8 cellular contexts compared by ENCODE assay signal in the genomic region with DNA sequence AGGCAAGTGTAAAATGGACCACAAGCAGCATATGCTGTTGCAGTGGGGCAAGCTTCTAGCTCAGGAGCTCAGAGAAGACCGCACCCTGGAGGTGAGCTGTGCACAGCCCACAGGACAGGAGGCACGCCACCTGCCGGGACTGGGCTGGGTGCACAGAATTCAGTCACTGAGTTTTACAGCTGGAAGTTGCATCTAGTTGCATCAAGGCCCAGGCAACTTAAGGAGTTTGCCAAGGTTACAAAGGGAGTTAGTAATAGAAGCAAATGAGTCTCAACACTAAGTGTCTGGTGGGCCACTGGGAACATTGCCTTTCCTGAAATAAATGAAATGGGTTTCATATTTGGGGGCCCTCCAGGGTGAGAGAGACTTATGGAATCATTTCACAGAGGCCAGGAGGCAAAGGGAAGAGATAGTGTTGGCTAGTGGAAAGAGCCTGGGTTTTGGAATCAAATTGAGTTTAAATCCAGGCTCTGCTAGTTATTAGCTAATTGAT. TPM values are rescaled to one million over a fixed set of nuclear protein-coding genes. Genes with fewer than 3 reads are reported as not detected.
DNase-seq lines count a peak whose midpoint lies in the region; ATAC-seq and TF ChIP-seq lines count a peak whose summit lies in the region.

No MANE protein-coding gene starts in this region.

- peak overlapping the region in 1 of 5 donors; percentile 23 for H3K4me3 ChIP-seq in subcutaneous abdominal adipose tissue (ENCODE audit: low read depth in 1 of 5, low read length in 5 of 5)

- TF ChIP-seq CTCF in HFFc6 (IDR thresholded peaks at IDR 0.05), result peak; percentile 57; the same call in 1 of the 2 replicates

- CTCF ChIA-PET in activated CD8-positive, alpha-beta memory T cell treated with anti-CD3 and anti-CD28 coated beads, Interleukin-2, amount 10 ng/mL, durations not matched to agents 7 days and 5 days (lab: Charles Lee), result interaction anchor here (0.6 to 4.4 kb wide), 11 partner anchors 10 to 289 kb away, joined by 3 to 75 read pairs (median 3); a partner anchor contains a TSS

- ATAC-seq in activated CD8-positive, alpha-beta memory T cell treated with anti-CD3 and anti-CD28 coated beads, Interleukin-2, amount 10 ng/mL, durations not matched to agents 7 days and 5 days, result peak; percentile 78

- H3K4me1 ChIP-seq in subcutaneous abdominal adipose tissue (ENCODE audit: control insufficient read depth in 5 of 5, insufficient read depth in 5 of 5, low read length in 5 of 5), result peaks cover 0 to 31% (median 20%) of the 10 kb centered on the region in 5 donors

- in situ Hi-C loops in G401 (cut with HindIII; ENCODE audit: low sequenced_read_pairs), result no loop called here

- H3K27me3 Mint-ChIP-seq in activated CD8-positive, alpha-beta memory T cell treated with anti-CD3 and anti-CD28 coated beads, Interleukin-2, amount 10 ng/mL, durations not matched to agents 7 days and 5 days, result no peaks in the 10 kb centered on the region
- peaks cover 2% of the 10 kb centered on the region for H3K27me3 Mint-ChIP-seq in HFFc6 (ENCODE audit: insufficient read depth)

- no peaks in the 10 kb centered on the region for H3K27me3 ChIP-seq in subcutaneous abdominal adipose tissue (ENCODE audit: control insufficient read depth in 5 of 5, insufficient read depth in 4 of 5, low read length in 5 of 5)

- H3K4me1 Mint-ChIP-seq in activated CD8-positive, alpha-beta memory T cell treated with anti-CD3 and anti-CD28 coated beads, Interleukin-2, amount 10 ng/mL, durations not matched to agents 7 days and 5 days, result peaks cover 57% of the 10 kb centered on the region
- H3K4me1 Mint-ChIP-seq in HFFc6 (ENCODE audit: low read depth), result peaks cover 65% of the 10 kb centered on the region

- H3K27ac ChIP-seq in epithelial cell of prostate (peak overlapping the region; percentile 92), subcutaneous abdominal adipose tissue (ENCODE audit: low read depth, low read length) (peak overlapping the region; percentile 66)

- peak overlapping the region; percentile 12 for H3K4me3 Mint-ChIP-seq in activated CD8-positive, alpha-beta memory T cell treated with anti-CD3 and anti-CD28 coated beads, Interleukin-2, amount 10 ng/mL, durations not matched to agents 7 days and 5 days
- peak overlapping the region; percentile 66 for H3K4me3 Mint-ChIP-seq in HFFc6

- H3K9me3 Mint-ChIP-seq in activated CD8-positive, alpha-beta memory T cell treated with anti-CD3 and anti-CD28 coated beads, Interleukin-2, amount 10 ng/mL, durations not matched to agents 7 days and 5 days (ENCODE audit: low read depth), result no peaks in the 10 kb centered on the region
- no peaks in the 10 kb centered on the region for H3K9me3 Mint-ChIP-seq in HFFc6

- H3K36me3 ChIP-seq in subcutaneous abdominal adipose tissue (ENCODE audit: control insufficient read depth in 5 of 5, insufficient read depth in 5 of 5, low read length in 5 of 5), result peaks cover 0 to 5% (median 0%) of the 10 kb centered on the region in 5 donors

- H3K9me3 ChIP-seq in subcutaneous abdominal adipose tissue (ENCODE audit: control insufficient read depth in 5 of 5, low read length in 5 of 5), result no peaks in the 10 kb centered on the region

- peak; percentile 86 for DNase-seq in activated CD8-positive, alpha-beta memory T cell treated with anti-CD3 and anti-CD28 coated beads, Interleukin-2, amount 10 ng/mL, durations not matched to agents 7 days and 5 days
- DNase-seq in activated CD8-positive, alpha-beta memory T cell treated with anti-CD3 and anti-CD28 coated beads for 24 hours, result no peak
- DNase-seq in HFFc6 (peak; percentile 13), NOMO-1 (lab: John Stamatoyannopoulos, UW; ENCODE audit: unreplicated experiment in 2 of 2) (peak; percentile 27 to 58), epithelial cell of prostate (ENCODE audit: low read depth, low spot score) (no peak), NCI-H2107 treated with DMSO at 0.1 percent for 48 hours (lab: John Stamatoyannopoulos, UW; ENCODE audit: unreplicated experiment) (no peak), G401 (ENCODE audit: low spot score) (no peak)

- H3K27ac Mint-ChIP-seq in activated CD8-positive, alpha-beta memory T cell treated with anti-CD3 and anti-CD28 coated beads, Interleukin-2, amount 10 ng/mL, durations not matched to agents 7 days and 5 days, result peak overlapping the region; percentile 90
- peak overlapping the region; percentile 92 for H3K27ac Mint-ChIP-seq in HFFc6

- H3K36me3 Mint-ChIP-seq in activated CD8-positive, alpha-beta memory T cell treated with anti-CD3 and anti-CD28 coated beads, Interleukin-2, amount 10 ng/mL, durations not matched to agents 7 days and 5 days, result no peaks in the 10 kb centered on the region
- peaks cover 12% of the 10 kb centered on the region for H3K36me3 Mint-ChIP-seq in HFFc6 (ENCODE audit: low read depth)

- peak overlapping the region in 1 of 5 donors; percentile 22 for H3K9ac ChIP-seq in subcutaneous abdominal adipose tissue (ENCODE audit: low read length in 5 of 5)

RNA-seq across cellular contexts. Expression of a gene that starts 36.0 kb away (rescaled TPM):
- not detected for total RNA-seq in activated CD8-positive, alpha-beta memory T cell treated with anti-CD3 and anti-CD28 coated beads, Interleukin-2, amount 10 ng/mL, durations not matched to agents 7 days and 5 days
- 1 to 10 TPM in 1 of 6 experiments, under 1 TPM in 5; 0.14 to 1.2 (median 0.96) TPM for total RNA-seq in HFFc6 (2021; fragmentation: NEBNext Ultra II Directional; extraction: Animal tissue kit (Norgen Biotek cat#: 25700))
- 0.12 TPM in 1 of 2 replicates, not detected in the other for total RNA-seq in G401 (2014; rRNA removed; shearing (Covaris generic))

Comparison
In these comparisons a context has a peak if more than half of its experiments do, and no peak if none do; other contexts are left out.
1. DNase-seq: peak in activated CD8-positive, alpha-beta memory T cell treated with anti-CD3 and anti-CD28 coated beads, Interleukin-2, amount 10 ng/mL, durations not matched to agents 7 days and 5 days (single experiment), HFFc6 (single experiment) and NOMO-1 (2 of 2); none in activated CD8-positive, alpha-beta memory T cell treated with anti-CD3 and anti-CD28 coated beads for 24 hours (single experiment), epithelial cell of prostate (single experiment), NCI-H2107 treated with DMSO at 0.1 percent for 48 hours (single experiment) and G401 (single experiment).